ENCODE assay signal across 15 cellular contexts in genomic region chr14:33530358-33530757, GRCh38.
DNase-seq lines count a peak whose midpoint lies in the region; ATAC-seq and TF ChIP-seq lines count a peak whose summit lies in the region.
"Had no signal": no experiment of that assay in that cellular context is flagged by ENCODE, and none has a peak within 500 bp of the region (broad histone marks: within the 10 kb centered on the region; RNA-seq: fewer than 3 reads in every experiment).

No MANE protein-coding gene starts in this region.

- H4K20me1 ChIP-seq in MM.1S (ENCODE audit: insufficient read depth, low read length) (no peaks in the 10 kb centered on the region), OCI-LY3 (ENCODE audit: insufficient read depth, low read length) (no peaks in the 10 kb centered on the region)

- H3K4me1 ChIP-seq in MM.1S (ENCODE audit: low read length) (no peaks in the 10 kb centered on the region), OCI-LY3 (ENCODE audit: low read length) (peaks cover 63% of the 10 kb centered on the region)

- TF ChIP-seq CTCF in MM.1S (IDR thresholded peaks at IDR 0.05; ENCODE audit: low read length), result no peak
- no peak for TF ChIP-seq CTCF in OCI-LY3 (IDR thresholded peaks at IDR 0.05; ENCODE audit: low read depth, low read length)

- no peaks in the 10 kb centered on the region for H3K9me2 ChIP-seq in MM.1S (replicated peaks; ENCODE audit: insufficient read depth, low read length)

- H3K36me3 ChIP-seq in MM.1S (replicated peaks; ENCODE audit: insufficient read depth, low read length), result no peaks in the 10 kb centered on the region
- H3K36me3 ChIP-seq in OCI-LY3 (replicated peaks; ENCODE audit: low read depth, low read length), result no peaks in the 10 kb centered on the region

- no peak overlapping the region for H3K4me3 ChIP-seq in MM.1S (ENCODE audit: low read length)
- H3K4me3 ChIP-seq in OCI-LY3 (ENCODE audit: low read length), result no peak overlapping the region

- DNase-seq in NCI-H1417 (lab: John Stamatoyannopoulos, UW) (peak in 2 of 3 experiments; percentile 3 to 43), NCI-H1417 treated with DMSO at 0.1 percent for 48 hours (lab: John Stamatoyannopoulos, UW) (no peak), MM.1S (peak; percentile 6), mucosa of gallbladder (ENCODE audit: low spot score) (no peak)
- DNase-seq: CD8-positive, alpha-beta T cell; DMS153; DMS79 treated with DMSO at 0.1 percent for 48 hours; EL; H7 had no signal

- H3K27me3 ChIP-seq in MM.1S (replicated peaks; ENCODE audit: insufficient read depth, low read length) (no peaks in the 10 kb centered on the region), OCI-LY3 (ENCODE audit: low read depth, low read length) (no peaks in the 10 kb centered on the region)

- H3K9ac ChIP-seq in MM.1S (ENCODE audit: low read length) (no peak overlapping the region), OCI-LY3 (ENCODE audit: low read length) (peak overlapping the region; percentile 32)

- ATAC-seq in GM19463 (IDR thresholded peaks at IDR 0.05; ENCODE audit: unreplicated experiment) (peak; percentile 77), HG03342 (IDR thresholded peaks at IDR 0.05; ENCODE audit: unreplicated experiment) (no peak), HG03520 (IDR thresholded peaks at IDR 0.05; ENCODE audit: unreplicated experiment) (no peak)
- ATAC-seq: CD8-positive, alpha-beta T cell had no signal

- H3K9me3 ChIP-seq in MM.1S (replicated peaks; ENCODE audit: insufficient read depth, low read length), result no peaks in the 10 kb centered on the region
- no peaks in the 10 kb centered on the region for H3K9me3 ChIP-seq in OCI-LY3 (ENCODE audit: insufficient read depth, low read length)

- H3K27ac ChIP-seq in MM.1S (ENCODE audit: low read length) (no peak overlapping the region), OCI-LY3 (ENCODE audit: low read length) (peak overlapping the region; percentile 63)
- H3K27ac ChIP-seq: 22Rv1, HL-60 had no signal

- H3K79me2 ChIP-seq in MM.1S (ENCODE audit: low read length) (no peaks in the 10 kb centered on the region), OCI-LY3 (ENCODE audit: low read length) (no peaks in the 10 kb centered on the region)

- H3F3A ChIP-seq in MM.1S (ENCODE audit: insufficient read depth, low read length), result no peaks in the 10 kb centered on the region

- H3K4me2 ChIP-seq in MM.1S (ENCODE audit: low read depth, low read length) (no peak overlapping the region), OCI-LY3 (ENCODE audit: low read length) (peak overlapping the region; percentile 68)

- H2AFZ ChIP-seq in MM.1S (ENCODE audit: low read length), result no peak overlapping the region
- 0 out of 2 replicates have a peak overlapping the region, but pooled peaks have one; percentile 51 for H2AFZ ChIP-seq in OCI-LY3 (ENCODE audit: low read depth, low read length)

Comparison
In these comparisons a context has a peak if more than half of its experiments do, and no peak if none do; other contexts are left out.
1. DNase-seq: peak in NCI-H1417 (2 of 3) and MM.1S (single experiment); none in NCI-H1417 treated with DMSO at 0.1 percent for 48 hours (single experiment) and mucosa of gallbladder (single experiment).